ENCODE assay signal across 8 cellular contexts in genomic region chr20:63497946-63498935, GRCh38. TPM values are rescaled to one million over a fixed set of nuclear protein-coding genes. Genes with fewer than 3 reads are reported as not detected.
A peak's percentile ranks its signal among the peaks of the same experiment; 100 is the strongest.
DNase-seq lines count a peak whose midpoint lies in the region; ATAC-seq and TF ChIP-seq lines count a peak whose summit lies in the region.

No MANE protein-coding gene starts in this region.

- intact Hi-C loops in left colon (cut with DNase I, micrococcal nuclease): no loop called here
- intact Hi-C loops in CD4-positive, alpha-beta T cell (cut with DNase I, micrococcal nuclease): loop anchor here in 1 of 2 experiments (2.0 to 5.0 kb wide), 3 partner anchors 299 to 624 kb away; no protein-coding TSS in a partner anchor

- DNase-seq in ACHN: peak; percentile 66
- DNase-seq in HT1080 (ENCODE audit: low read depth): peak; percentile 66
- peak; percentile 71 to 81 for DNase-seq in T47D (ENCODE audit: low read depth in 1 of 2, low spot score in 1 of 2)
- no peak for DNase-seq in left colon
- no peak for DNase-seq in GM10266 (ENCODE audit: extremely low spot score)
- no peak for DNase-seq in NCI-H774 (lab: John Stamatoyannopoulos, UW)
- no peak for DNase-seq in hippocampal formation (lab: John Stamatoyannopoulos, UW)
- DNase-seq in CD4-positive, alpha-beta T cell: no peak

- H3K9me3 ChIP-seq in CD4-positive, alpha-beta T cell (ENCODE audit: control insufficient read depth, low read length): no peaks in the 10 kb centered on the region

- no peaks in the 10 kb centered on the region for H3K36me3 Mint-ChIP-seq in CD4-positive, alpha-beta T cell (ENCODE audit: low read depth)

- CTCF ChIA-PET in CD4-positive, alpha-beta T cell (lab: Charles Lee): interaction anchor here (1.7 kb wide), 1 partner anchor 20 kb away, joined by 4 read pairs; no protein-coding TSS in a partner anchor

- peaks cover 20% of the 10 kb centered on the region for H3K27me3 Mint-ChIP-seq in CD4-positive, alpha-beta T cell

- ATAC-seq in left colon: peak; percentile 21
- ATAC-seq in CD4-positive, alpha-beta T cell (ENCODE audit: poor library complexity): no peak

- H3K9me3 Mint-ChIP-seq in CD4-positive, alpha-beta T cell: no peaks in the 10 kb centered on the region

- peaks cover 5% of the 10 kb centered on the region for H3K4me1 Mint-ChIP-seq in CD4-positive, alpha-beta T cell (ENCODE audit: low read depth)

- H3K4me3 Mint-ChIP-seq in CD4-positive, alpha-beta T cell: no peak overlapping the region

- no peak overlapping the region for H3K27ac ChIP-seq in CD4-positive, alpha-beta T cell (ENCODE audit: low read depth, low read length)

- POLR2A ChIA-PET in CD4-positive, alpha-beta T cell (lab: Charles Lee): no interaction called here

- H3K27me3 ChIP-seq in CD4-positive, alpha-beta T cell (ENCODE audit: control insufficient read depth, insufficient read depth, low read length): peaks cover 26% of the 10 kb centered on the region

- TF ChIP-seq CTCF in GM10266 (IDR thresholded peaks at IDR 0.05; ENCODE audit: control insufficient read depth, insufficient read depth, low read depth, missing control alignments): no peak
- TF ChIP-seq CTCF in CD4-positive, alpha-beta T cell (IDR thresholded peaks at IDR 0.05): no peak

- in situ Hi-C loops in ACHN (cut with HindIII; ENCODE audit: low pct_ligation_motif_present, low pct_unique_long_range_greater_than_20kb, low sequenced_read_pairs) (no loop called here), T47D (cut with HindIII; ENCODE audit: low pct_unique_long_range_greater_than_20kb, low sequenced_read_pairs) (no loop called here)

- no peak overlapping the region for H3K27ac Mint-ChIP-seq in CD4-positive, alpha-beta T cell

RNA-seq across cellular contexts. Expression of gene EEF1A2, which starts 0.6 kb away (rescaled TPM):
- total RNA-seq in HT1080 (2014; rRNA removed; shearing (Covaris generic)): 203 and 276 TPM in 2 replicates
- polyA plus RNA-seq in HT1080 (2015; cell fraction: cytosol; rRNA removed): 204 and 213 TPM in 2 replicates
- polyA plus RNA-seq in HT1080 (2015; cell fraction: nucleus; rRNA removed): 149 and 175 TPM in 2 replicates
- total RNA-seq in left colon: 1 to 10 TPM; 1.3 to 1.8 TPM
- 1 to 10 TPM in 1 of 2 experiments, under 1 TPM in 1; 0.92 to 1.1 TPM for total RNA-seq in CD4-positive, alpha-beta T cell

RNA-seq across cellular contexts. Expression of gene PPDPF, which starts 22.3 kb away (rescaled TPM):
- total RNA-seq in HT1080 (2014; rRNA removed; shearing (Covaris generic)): 35.3 and 143 TPM in 2 replicates
- 528 and 606 TPM in 2 replicates for polyA plus RNA-seq in HT1080 (2015; cell fraction: cytosol; rRNA removed)
- 69.3 and 69.9 TPM in 2 replicates for polyA plus RNA-seq in HT1080 (2015; cell fraction: nucleus; rRNA removed)
- total RNA-seq in left colon: 100 to 1,000 TPM; 554 to 564 TPM
- 100 to 1,000 TPM; 249 to 251 TPM for total RNA-seq in CD4-positive, alpha-beta T cell

RNA-seq across cellular contexts. Expression of gene KCNQ2, which starts 25.8 kb away (rescaled TPM):
- total RNA-seq in HT1080 (2014; rRNA removed; shearing (Covaris generic)): under 0.01 and 0.23 TPM in 2 replicates
- not detected in 2 replicates for polyA plus RNA-seq in HT1080 (2015; cell fraction: cytosol; rRNA removed)
- polyA plus RNA-seq in HT1080 (2015; cell fraction: nucleus; rRNA removed): not detected in 2 replicates
- under 1 TPM; 0.21 to 0.28 TPM for total RNA-seq in left colon
- total RNA-seq in CD4-positive, alpha-beta T cell: not detected

RNA-seq across cellular contexts. Expression of gene PTK6, which starts 38.9 kb away (rescaled TPM):
- total RNA-seq in HT1080 (2014; rRNA removed; shearing (Covaris generic)): not detected in 2 replicates
- 0.07 TPM in 1 of 2 replicates, not detected in the other for polyA plus RNA-seq in HT1080 (2015; cell fraction: cytosol; rRNA removed)
- 0.20 TPM in 1 of 2 replicates, not detected in the other for polyA plus RNA-seq in HT1080 (2015; cell fraction: nucleus; rRNA removed)
- 100 to 1,000 TPM in 1 of 2 donors, 10 to 100 TPM in 1; 85.7 to 117 TPM for total RNA-seq in left colon
- under 1 TPM; 0.19 to 0.22 TPM for total RNA-seq in CD4-positive, alpha-beta T cell

RNA-seq across cellular contexts. Expression of gene SRMS, which starts 49.3 kb away (rescaled TPM):
- total RNA-seq in HT1080 (2014; rRNA removed; shearing (Covaris generic)): not detected in 2 replicates
- polyA plus RNA-seq in HT1080 (2015; cell fraction: cytosol; rRNA removed): not detected in 2 replicates
- polyA plus RNA-seq in HT1080 (2015; cell fraction: nucleus; rRNA removed): not detected in 2 replicates
- 1 to 10 TPM; 2.4 to 4.6 TPM for total RNA-seq in left colon
- total RNA-seq in CD4-positive, alpha-beta T cell: not detected

Comparison
In these comparisons a context has a peak if more than half of its experiments do, and no peak if none do; other contexts are left out.
1. DNase-seq: peak in ACHN (single experiment), HT1080 (single experiment) and T47D (2 of 2); none in left colon (0 of 2), GM10266 (single experiment), NCI-H774 (single experiment), hippocampal formation (0 of 2) and CD4-positive, alpha-beta T cell (0 of 10).
2. RNA of gene EEF1A2, which starts 0.6 kb away (total RNA-seq): 203 to 276 TPM in HT1080; 1.3 to 1.8 TPM in left colon and 0.92 to 1.1 TPM in CD4-positive, alpha-beta T cell; every median in the first group is over 10 times any median in the second.